ENCODE assay signal across 8 cellular contexts in the genomic region with DNA sequence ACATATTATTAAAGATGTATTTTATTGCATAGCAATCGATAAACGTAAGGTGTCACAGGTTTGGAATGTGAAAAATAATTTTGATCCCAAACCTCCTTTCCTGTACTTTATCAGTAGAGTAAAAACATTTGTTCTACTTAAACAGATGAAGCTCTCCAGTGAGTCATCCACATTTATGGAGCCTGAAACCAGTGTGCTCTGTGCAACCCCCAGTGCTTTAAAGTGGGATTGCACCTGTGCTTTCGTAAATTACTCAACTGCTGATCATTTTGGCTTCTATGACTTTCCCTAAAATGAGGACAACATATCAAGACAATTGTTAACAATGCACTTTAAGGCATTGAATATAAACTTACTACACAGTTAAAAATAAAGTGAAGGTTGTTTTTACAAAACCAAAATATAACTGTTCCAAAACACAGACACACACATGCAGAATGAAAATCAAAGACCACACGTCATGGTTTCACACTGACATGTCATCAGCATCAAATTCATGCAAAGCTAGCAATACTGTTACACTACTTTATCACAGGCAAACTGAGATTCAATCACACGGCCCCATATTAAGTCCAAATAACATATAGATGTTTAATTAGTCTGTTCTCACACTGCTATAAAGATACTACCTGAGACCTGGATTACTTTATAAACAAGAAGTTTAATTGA. TPM values are rescaled to one million over a fixed set of nuclear protein-coding genes. Genes with fewer than 3 reads are reported as not detected.
A peak's percentile ranks its signal among the peaks of the same experiment; 100 is the strongest.
DNase-seq lines count a peak whose midpoint lies in the region; ATAC-seq and TF ChIP-seq lines count a peak whose summit lies in the region.

No MANE protein-coding gene starts in this region.

- H3K27me3 Mint-ChIP-seq in CD14-positive monocyte (ENCODE audit: low read depth in 3 of 3): peaks cover 0 to 3% (median 2%) of the 10 kb centered on the region in 3 donors

- CTCF ChIA-PET in RWPE1 (lab: Yijun Ruan, JAX): interaction anchor here (0.6 to 1.2 kb wide), 5 partner anchors 9 to 882 kb away, joined by 3 to 7 read pairs (median 4); no protein-coding TSS in a partner anchor

- TF ChIP-seq CTCF in CD14-positive monocyte (IDR thresholded peaks at IDR 0.05) (peak; percentile 41), RWPE1 (conservative IDR thresholded peaks at IDR 0.05; ENCODE audit: low read depth) (peak; percentile 79), fibroblast of mammary gland (conservative IDR thresholded peaks at IDR 0.05; ENCODE audit: control insufficient read depth, insufficient read depth, low read depth, low read length) (peak; percentile 83), gastrocnemius medialis (IDR thresholded peaks at IDR 0.05 in 4 of 5, conservative IDR thresholded peaks at IDR 0.05 in 1 of 5) (peak in 3 of 5 experiments; percentile 19 to 48 (median 20))

- in situ Hi-C loops in gastrocnemius medialis (cut with MboI; ENCODE audit: low sequenced_read_pairs in 4 of 4): no loop called here

- intact Hi-C loops in CD14-positive monocyte (cut with micrococcal nuclease): no loop called here
- intact Hi-C loops in gastrocnemius medialis (cut with DNase I; ENCODE audit: low total_unique reads): no loop called here
- intact Hi-C loops in posterior cingulate gyrus (cut with DNase I): no loop called here

- H3K9me3 Mint-ChIP-seq in CD14-positive monocyte: peaks cover 14 to 23% (median 18%) of the 10 kb centered on the region in 7 donors

- POLR2A ChIA-PET in RWPE1 (lab: Yijun Ruan, JAX; ENCODE audit: low non-redundant PET): no interaction called here

- no peak overlapping the region for H3K27ac ChIP-seq in RWPE1
- H3K27ac ChIP-seq in gastrocnemius medialis: no peak overlapping the region

- no peak overlapping the region for H3K4me3 Mint-ChIP-seq in CD14-positive monocyte

- H3K27ac Mint-ChIP-seq in CD14-positive monocyte: no peak overlapping the region

- DNase-seq in CD14-positive monocyte (ENCODE audit: low spot score): no peak
- peak; percentile 75 for DNase-seq in H7
- peak; percentile 77 for DNase-seq in RWPE1 (ENCODE audit: low spot score)
- DNase-seq in fibroblast of mammary gland (ENCODE audit: low read depth): peak; percentile 83
- DNase-seq in gastrocnemius medialis: no peak
- no peak for DNase-seq in NCI-H510A treated with DMSO at 0.1 percent for 48 hours (lab: John Stamatoyannopoulos, UW)
- DNase-seq in posterior cingulate gyrus: no peak

- H3K4me3 ChIP-seq in H7 (ENCODE audit: insufficient read depth, low read depth, low read length) (no peak overlapping the region), fibroblast of mammary gland (ENCODE audit: control insufficient read depth, low read depth, low read length) (no peak overlapping the region), gastrocnemius medialis (no peak overlapping the region)

- ATAC-seq in gastrocnemius medialis: peak in 1 of 2 donors; percentile 53
- ATAC-seq in HG02571 (IDR thresholded peaks at IDR 0.05; ENCODE audit: unreplicated experiment): no peak

- H3K27me3 ChIP-seq in H7 (ENCODE audit: control insufficient read depth, insufficient read depth, low read length) (no peaks in the 10 kb centered on the region), gastrocnemius medialis (no peaks in the 10 kb centered on the region)

- H3K9me3 ChIP-seq in gastrocnemius medialis: no peaks in the 10 kb centered on the region

- H3K4me1 Mint-ChIP-seq in CD14-positive monocyte: peaks cover 5% of the 10 kb centered on the region

- no peak for TF ChIP-seq POLR2A in gastrocnemius medialis (IDR thresholded peaks at IDR 0.05)

- peaks cover 11% of the 10 kb centered on the region for H3K36me3 ChIP-seq in H7 (replicated peaks; ENCODE audit: control insufficient read depth, insufficient read depth, low read length)
- H3K36me3 ChIP-seq in gastrocnemius medialis: peaks cover 0 to 45% of the 10 kb centered on the region in 2 donors

- H3K4me1 ChIP-seq in gastrocnemius medialis: no peaks in the 10 kb centered on the region

- H3K36me3 Mint-ChIP-seq in CD14-positive monocyte: peaks cover 67% of the 10 kb centered on the region in 2 donors

RNA-seq across cellular contexts. Expression of a gene that starts 9.7 kb away (rescaled TPM):
- polyA plus RNA-seq in CD14-positive monocyte: 10 to 100 TPM; 21.8 to 23.5 TPM
- total RNA-seq in H7 (2014; rRNA removed; shearing (Covaris generic)): 18.8 and 23.9 TPM in 2 replicates
- total RNA-seq in gastrocnemius medialis: 10 to 100 TPM in 3 of 4 donors, 1 to 10 TPM in 1; 9.0 to 26.1 (median 12.3) TPM

Comparison
In these comparisons a context has a peak if more than half of its experiments do, and no peak if none do; other contexts are left out.
1. DNase-seq: peak in H7 (single experiment), RWPE1 (single experiment) and fibroblast of mammary gland (single experiment); none in CD14-positive monocyte (single experiment), gastrocnemius medialis (0 of 2), NCI-H510A treated with DMSO at 0.1 percent for 48 hours (single experiment) and posterior cingulate gyrus (0 of 10).
2. CTCF ChIP-seq: peak in every context shown above with its lines; median percentile 83 in fibroblast of mammary gland; 79 in RWPE1; 41 in CD14-positive monocyte; 20 in gastrocnemius medialis.